Comparison of ENCODE assay signal across 14 cellular contexts in the genomic region with DNA sequence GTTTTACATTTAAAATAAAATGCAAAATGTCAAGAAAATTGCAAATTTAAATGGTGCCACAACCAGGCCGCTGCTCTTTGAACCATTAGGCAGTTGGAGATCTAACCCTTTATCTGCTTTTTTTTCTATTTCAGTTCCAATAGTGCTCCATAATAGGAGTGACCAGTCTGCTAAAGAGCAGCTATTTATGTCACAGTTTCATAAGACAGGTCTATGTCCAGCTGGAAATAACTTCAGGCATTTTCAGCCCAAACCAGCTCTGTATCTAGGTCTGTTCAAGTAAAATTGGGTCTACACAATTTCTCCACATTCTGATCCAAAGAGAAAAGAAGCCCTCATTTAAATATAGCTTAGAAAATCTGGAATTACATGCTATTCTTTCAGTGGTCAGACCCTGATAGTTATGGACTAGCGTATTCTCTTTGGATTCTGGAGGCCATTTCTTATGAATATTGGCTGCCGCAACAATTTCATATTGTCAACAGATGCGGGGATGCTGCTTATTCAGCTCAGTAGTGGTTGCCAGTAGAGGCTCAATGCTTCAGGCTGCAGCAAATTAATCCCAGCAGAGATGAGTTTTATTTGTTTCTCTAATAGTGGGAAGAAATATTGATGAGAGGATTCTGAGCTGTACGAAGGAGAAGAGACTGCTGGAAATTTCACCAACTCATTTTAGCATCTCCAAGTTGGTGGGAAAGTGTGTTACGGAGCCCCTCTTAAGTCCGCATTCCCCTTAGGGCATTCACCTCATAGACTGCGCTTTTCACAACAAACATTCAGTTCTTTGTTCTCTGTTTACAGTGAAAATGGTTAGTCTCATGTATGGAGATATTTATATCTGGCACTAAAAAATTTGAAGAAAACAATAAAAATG.
DNase-seq lines count a peak whose midpoint lies in the region; ATAC-seq and TF ChIP-seq lines count a peak whose summit lies in the region.
"Had no signal": no experiment of that assay in that cellular context is flagged by ENCODE, and none has a peak within 500 bp of the region (broad histone marks: within the 10 kb centered on the region; RNA-seq: fewer than 3 reads in every experiment).

No MANE protein-coding gene starts in this region.

- WGBS in suprapubic skin, result 62% methylated on average over 8 of the region's 8 CpGs

- CTCF ChIA-PET in GM10248 (lab: Yijun Ruan, JAX), result no interaction called here

- no peak for ATAC-seq in HG02678 (IDR thresholded peaks at IDR 0.05; ENCODE audit: unreplicated experiment)
- ATAC-seq: activated CD8-positive, alpha-beta memory T cell treated with anti-CD3 and anti-CD28 coated beads, Interleukin-2, amount 10 ng/mL, durations not matched to agents 7 days and 5 days had no signal

- H3K4me1 ChIP-seq in suprapubic skin, result peaks cover 6% of the 10 kb centered on the region

- DNase-seq in NCI-H1048 (lab: John Stamatoyannopoulos, UW), result peak; percentile 11
- peak in 1 of 10 donors; percentile 37 for DNase-seq in dorsolateral prefrontal cortex
- no peak for DNase-seq in suprapubic skin (ENCODE audit: low spot score in 2 of 2)
- no peak for DNase-seq in GM10248 (ENCODE audit: extremely low spot score)
- DNase-seq in NCI-H446 treated with DMSO at 0.1 percent for 48 hours (lab: John Stamatoyannopoulos, UW), result no peak
- DNase-seq in stimulated activated CD4-positive, alpha-beta T cell treated with anti-CD3 and anti-CD28 coated beads, Interleukin-4, amount 100 ng/mL, for 1 hour, result no peak
- DNase-seq: activated CD8-positive, alpha-beta memory T cell treated with anti-CD3 and anti-CD28 coated beads, Interleukin-2, amount 10 ng/mL, durations not matched to agents 7 days and 5 days; CD4-positive, alpha-beta memory T cell; effector memory CD4-positive, alpha-beta T cell; IMR-90; NCI-H510A treated with DMSO at 0.1 percent for 48 hours had no signal

- intact Hi-C loops in dorsolateral prefrontal cortex (cut with DNase I), result loop anchor here (5.0 to 10.0 kb wide), 4 partner anchors 126 to 216 kb away; no protein-coding TSS in a partner anchor

- no peak for TF ChIP-seq EP300 in suprapubic skin (IDR thresholded peaks at IDR 0.05)

- no peak for TF ChIP-seq POLR2A in suprapubic skin (IDR thresholded peaks at IDR 0.05)

- peak overlapping the region in 58 of 59 donors; percentile 25 to 92 (median 79) for H3K27ac ChIP-seq in dorsolateral prefrontal cortex
- peak overlapping the region; percentile 70 for H3K27ac ChIP-seq in layer of hippocampus (ENCODE audit: low read depth, low read length)
- H3K27ac ChIP-seq in suprapubic skin, result peak overlapping the region; percentile 33

- H3K27me3 ChIP-seq in dorsolateral prefrontal cortex, result no peaks in the 10 kb centered on the region
- no peaks in the 10 kb centered on the region for H3K27me3 ChIP-seq in layer of hippocampus (ENCODE audit: control insufficient read depth, insufficient read depth, low read length)
- no peaks in the 10 kb centered on the region for H3K27me3 ChIP-seq in suprapubic skin

- no peaks in the 10 kb centered on the region for H3K9me3 ChIP-seq in suprapubic skin

- H3K4me3 ChIP-seq in dorsolateral prefrontal cortex, result peak overlapping the region in 55 of 59 donors; percentile 0 to 61 (median 32)
- no peak overlapping the region for H3K4me3 ChIP-seq in suprapubic skin
- H3K4me3 ChIP-seq: lung had no signal

- peak in 1 of 56 donors; percentile 11 for TF ChIP-seq CTCF in dorsolateral prefrontal cortex (IDR thresholded peaks at IDR 0.05 in 54 of 56, conservative IDR thresholded peaks at IDR 0.05 in 2 of 56; ENCODE audit: low read depth in 1 of 56, partially characterized antibody in 56 of 56)
- TF ChIP-seq CTCF in suprapubic skin (IDR thresholded peaks at IDR 0.05), result no peak
- no peak for TF ChIP-seq CTCF in GM10248 (IDR thresholded peaks at IDR 0.05; ENCODE audit: control extremely low read depth, extremely low read depth, low read depth, missing control alignments)

- POLR2A ChIA-PET in GM10248 (lab: Yijun Ruan, JAX), result no interaction called here

- no peaks in the 10 kb centered on the region for H3K36me3 ChIP-seq in suprapubic skin
